In the genomic region with DNA sequence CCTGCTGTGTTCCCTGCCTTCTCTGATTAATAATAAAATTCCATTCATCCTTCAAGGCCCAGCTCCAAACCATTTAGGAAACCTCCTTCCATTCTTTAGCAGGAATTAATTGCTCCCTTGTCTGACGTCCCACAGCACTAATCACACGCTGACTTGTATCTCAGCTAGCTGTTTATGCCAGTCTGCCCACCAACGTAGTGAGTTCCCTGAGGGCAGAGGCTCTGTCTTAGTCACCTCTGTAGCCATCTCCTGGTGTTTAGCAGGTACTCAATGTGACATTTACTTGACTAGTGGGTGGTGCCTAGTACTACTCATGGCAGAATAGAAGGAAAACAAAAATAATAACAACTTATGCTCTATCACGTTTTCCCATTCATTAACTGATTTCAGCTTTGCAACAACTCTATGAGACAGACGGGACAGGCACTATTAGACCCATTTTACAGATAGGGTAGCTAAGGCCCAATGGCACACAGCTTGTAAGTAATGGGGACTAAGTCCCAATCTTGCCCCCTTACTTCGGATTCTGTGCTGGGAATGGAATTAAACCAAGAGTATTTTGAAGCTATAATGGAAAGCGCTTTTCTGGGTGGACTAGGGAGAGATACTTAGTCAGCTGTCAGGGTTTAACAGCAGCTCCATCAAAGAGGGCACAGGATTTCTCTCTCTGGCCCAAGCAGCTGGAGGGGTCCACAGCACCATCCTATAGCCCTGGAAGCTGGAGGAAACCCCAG, we compare ENCODE assay signal across 1 cellular context.
TF ChIP-seq lines count a peak whose summit lies in the region.

No MANE protein-coding gene starts in this region.

TF ChIP-seq in K562, 482 proteins besides CTCF, POLR2A, EP300 and RAD21 (continued from another document):
- TF ChIP-seq TARDBP (IDR thresholded peaks at IDR 0.05) (no peak), CHD4 (IDR thresholded peaks at IDR 0.05; ENCODE audit: insufficient read depth, insufficient replicate concordance, low read depth, low read length, poor library complexity, severe bottlenecking) (peak; percentile 51), HNRNPL (IDR thresholded peaks at IDR 0.05; ENCODE audit: low read depth, low read length) (no peak), GABPB2 (CRISPR knock-in tag; conservative IDR thresholded peaks at IDR 0.05) (no peak), HDAC2 (IDR thresholded peaks at IDR 0.05) (0 out of 2 replicates have a peak, but pooled peaks have one; percentile 29), BDP1 (IDR thresholded peaks at IDR 0.05; ENCODE audit: insufficient read depth, insufficient read length) (no peak), BCOR (IDR thresholded peaks at IDR 0.05) (peak; percentile 94), RBBP5 (IDR thresholded peaks at IDR 0.05; ENCODE audit: borderline replicate concordance, insufficient read depth, low read length, poor library complexity, severe bottlenecking) (no peak), MEIS2 (IDR thresholded peaks at IDR 0.05; ENCODE audit: partially characterized antibody) (no peak), RBM25 (IDR thresholded peaks at IDR 0.05; ENCODE audit: low read depth, low read length, severe bottlenecking) (peak; percentile 95), SMARCA5 (IDR thresholded peaks at IDR 0.05) (peak; percentile 65; the same call in 1 of the 2 replicates), ADNP (tag; IDR thresholded peaks at IDR 0.05) (peak; percentile 93)
- TF ChIP-seq, protein P1, sequence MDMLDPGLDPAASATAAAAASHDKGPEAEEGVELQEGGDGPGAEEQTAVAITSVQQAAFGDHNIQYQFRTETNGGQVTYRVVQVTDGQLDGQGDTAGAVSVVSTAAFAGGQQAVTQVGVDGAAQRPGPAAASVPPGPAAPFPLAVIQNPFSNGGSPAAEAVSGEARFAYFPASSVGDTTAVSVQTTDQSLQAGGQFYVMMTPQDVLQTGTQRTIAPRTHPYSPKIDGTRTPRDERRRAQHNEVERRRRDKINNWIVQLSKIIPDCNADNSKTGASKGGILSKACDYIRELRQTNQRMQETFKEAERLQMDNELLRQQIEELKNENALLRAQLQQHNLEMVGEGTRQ (CRISPR knock-in tag; IDR thresholded peaks at IDR 0.05), result peak; percentile 1; the same call in 1 of the 2 replicates
- TF ChIP-seq, protein P2, sequence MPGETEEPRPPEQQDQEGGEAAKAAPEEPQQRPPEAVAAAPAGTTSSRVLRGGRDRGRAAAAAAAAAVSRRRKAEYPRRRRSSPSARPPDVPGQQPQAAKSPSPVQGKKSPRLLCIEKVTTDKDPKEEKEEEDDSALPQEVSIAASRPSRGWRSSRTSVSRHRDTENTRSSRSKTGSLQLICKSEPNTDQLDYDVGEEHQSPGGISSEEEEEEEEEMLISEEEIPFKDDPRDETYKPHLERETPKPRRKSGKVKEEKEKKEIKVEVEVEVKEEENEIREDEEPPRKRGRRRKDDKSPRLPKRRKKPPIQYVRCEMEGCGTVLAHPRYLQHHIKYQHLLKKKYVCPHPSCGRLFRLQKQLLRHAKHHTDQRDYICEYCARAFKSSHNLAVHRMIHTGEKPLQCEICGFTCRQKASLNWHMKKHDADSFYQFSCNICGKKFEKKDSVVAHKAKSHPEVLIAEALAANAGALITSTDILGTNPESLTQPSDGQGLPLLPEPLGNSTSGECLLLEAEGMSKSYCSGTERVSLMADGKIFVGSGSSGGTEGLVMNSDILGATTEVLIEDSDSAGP (CRISPR knock-in tag; IDR thresholded peaks at IDR 0.05), result no peak
